16 cellular contexts compared by ENCODE assay signal in the genomic region with DNA sequence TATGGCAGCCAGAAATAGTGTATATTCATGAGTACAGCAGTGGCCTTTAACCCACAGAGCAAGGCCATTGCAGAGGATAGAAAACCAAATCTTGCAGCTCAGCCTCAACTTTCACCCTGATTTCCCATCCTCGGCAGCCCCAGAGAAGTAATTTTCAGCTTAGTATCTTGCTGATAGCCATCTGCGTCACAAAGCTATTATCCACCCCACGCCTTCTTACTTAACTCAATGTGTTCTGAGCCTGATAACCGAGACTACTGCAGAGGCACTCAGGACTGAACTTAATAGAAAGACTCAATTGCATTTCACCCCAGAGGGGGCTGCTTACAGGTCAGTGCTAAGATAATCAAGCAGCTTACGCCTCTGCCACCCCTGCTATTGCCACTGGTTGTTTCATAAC.
"Had no signal": no experiment of that assay in that cellular context is flagged by ENCODE, and none has a peak within 500 bp of the region (broad histone marks: within the 10 kb centered on the region; RNA-seq: fewer than 3 reads in every experiment).

No MANE protein-coding gene starts in this region.

- H3K27me3 Mint-ChIP-seq: activated CD8-positive, alpha-beta memory T cell treated with anti-CD3 and anti-CD28 coated beads, Interleukin-2, amount 10 ng/mL, durations not matched to agents 7 days and 5 days; activated naive CD4-positive, alpha-beta T cell treated with anti-CD3 and anti-CD28 coated beads, Interleukin-2, amount 10 ng/mL, durations not matched to agents 7 days and 5 days; memory B cell; naive thymus-derived CD8-positive, alpha-beta T cell; stimulated activated naive CD8-positive, alpha-beta T cell treated with anti-CD3 and anti-CD28 coated beads, Interleukin-15, amount 100 ng/mL, for 72 hours had no signal

- ATAC-seq: activated CD8-positive, alpha-beta memory T cell treated with anti-CD3 and anti-CD28 coated beads, Interleukin-2, amount 10 ng/mL, durations not matched to agents 7 days and 5 days; gastrocnemius medialis; heart right ventricle; left ventricle myocardium superior; naive thymus-derived CD8-positive, alpha-beta T cell; psoas muscle; stimulated activated naive CD8-positive, alpha-beta T cell treated with anti-CD3 and anti-CD28 coated beads, Interleukin-15, amount 100 ng/mL, for 72 hours had no signal

- H3K27ac Mint-ChIP-seq: activated CD4-positive, alpha-beta memory T cell treated with anti-CD3 and anti-CD28 coated beads for 36 hours; activated CD8-positive, alpha-beta memory T cell treated with anti-CD3 and anti-CD28 coated beads, Interleukin-2, amount 10 ng/mL, durations not matched to agents 7 days and 5 days; activated naive CD4-positive, alpha-beta T cell treated with anti-CD3 and anti-CD28 coated beads, Interleukin-2, amount 10 ng/mL, durations not matched to agents 7 days and 5 days; memory B cell; stimulated activated naive CD8-positive, alpha-beta T cell treated with anti-CD3 and anti-CD28 coated beads, Interleukin-15, amount 100 ng/mL, for 72 hours; T-helper 2 cell treated with Interferon-gamma antibody and Interleukin-4, amounts not matched to agents 5 μg/mL and 100 μg/mL, for 36 hours had no signal

- H3K4me3 Mint-ChIP-seq: activated CD4-positive, alpha-beta memory T cell treated with anti-CD3 and anti-CD28 coated beads for 36 hours; activated CD8-positive, alpha-beta memory T cell treated with anti-CD3 and anti-CD28 coated beads, Interleukin-2, amount 10 ng/mL, durations not matched to agents 7 days and 5 days; activated naive CD4-positive, alpha-beta T cell treated with anti-CD3 and anti-CD28 coated beads, Interleukin-2, amount 10 ng/mL, durations not matched to agents 7 days and 5 days; memory B cell; naive thymus-derived CD8-positive, alpha-beta T cell; stimulated activated naive CD8-positive, alpha-beta T cell treated with anti-CD3 and anti-CD28 coated beads, Interleukin-15, amount 100 ng/mL, for 72 hours; T-helper 2 cell treated with Interferon-gamma antibody and Interleukin-4, amounts not matched to agents 5 μg/mL and 100 μg/mL, for 36 hours had no signal

- H3K9me3 Mint-ChIP-seq: activated naive CD4-positive, alpha-beta T cell treated with anti-CD3 and anti-CD28 coated beads, Interleukin-2, amount 10 ng/mL, durations not matched to agents 7 days and 5 days; memory B cell; stimulated activated naive CD8-positive, alpha-beta T cell treated with anti-CD3 and anti-CD28 coated beads, Interleukin-15, amount 100 ng/mL, for 72 hours; T-helper 2 cell treated with Interferon-gamma antibody and Interleukin-4, amounts not matched to agents 5 μg/mL and 100 μg/mL, for 36 hours had no signal

- H3K36me3 Mint-ChIP-seq: activated CD4-positive, alpha-beta memory T cell treated with anti-CD3 and anti-CD28 coated beads for 36 hours; activated CD8-positive, alpha-beta memory T cell treated with anti-CD3 and anti-CD28 coated beads, Interleukin-2, amount 10 ng/mL, durations not matched to agents 7 days and 5 days; activated naive CD4-positive, alpha-beta T cell treated with anti-CD3 and anti-CD28 coated beads, Interleukin-2, amount 10 ng/mL, durations not matched to agents 7 days and 5 days; memory B cell had no signal

- H3K4me1 Mint-ChIP-seq: activated CD8-positive, alpha-beta memory T cell treated with anti-CD3 and anti-CD28 coated beads, Interleukin-2, amount 10 ng/mL, durations not matched to agents 7 days and 5 days; activated naive CD4-positive, alpha-beta T cell treated with anti-CD3 and anti-CD28 coated beads, Interleukin-2, amount 10 ng/mL, durations not matched to agents 7 days and 5 days; stimulated activated naive CD8-positive, alpha-beta T cell treated with anti-CD3 and anti-CD28 coated beads, Interleukin-15, amount 100 ng/mL, for 72 hours had no signal

- DNase-seq: activated CD4-positive, alpha-beta memory T cell treated with anti-CD3 and anti-CD28 coated beads for 36 hours; activated CD8-positive, alpha-beta memory T cell treated with anti-CD3 and anti-CD28 coated beads, Interleukin-2, amount 10 ng/mL, durations not matched to agents 7 days and 5 days; activated naive CD4-positive, alpha-beta T cell treated with anti-CD3 and anti-CD28 coated beads, Interleukin-2, amount 10 ng/mL, durations not matched to agents 7 days and 5 days; activated T-cell treated with anti-CD3 and anti-CD28 coated beads, Interleukin-2, amount 50 U/mL, for 1 hour; dermis blood vessel endothelial cell; gastrocnemius medialis; heart right ventricle; left ventricle myocardium superior; naive thymus-derived CD8-positive, alpha-beta T cell; psoas muscle; stimulated activated CD4-positive, alpha-beta T cell treated with anti-CD3 and anti-CD28 coated beads, Interleukin-1b, Interleukin-23, amount 100 ng/mL, for 48 hours; stimulated activated naive CD8-positive, alpha-beta T cell treated with anti-CD3 and anti-CD28 coated beads, Interleukin-15, amount 100 ng/mL, for 72 hours; SW 1271; upper lobe of left lung had no signal
